Comparison of ENCODE assay signal across 17 cellular contexts in genomic region chr3:43613980-43614379, GRCh38. TPM values are rescaled to one million over a fixed set of nuclear protein-coding genes. Genes with fewer than 3 reads are reported as not detected.
DNase-seq lines count a peak whose midpoint lies in the region; ATAC-seq, FAIRE-seq and TF ChIP-seq lines count a peak whose summit lies in the region.
"Had no signal": no experiment of that assay in that cellular context is flagged by ENCODE, and none has a peak within 500 bp of the region (broad histone marks: within the 10 kb centered on the region; RNA-seq: fewer than 3 reads in every experiment).

No MANE protein-coding gene starts in this region.

- H3K4me1 ChIP-seq in mucosa of descending colon (ENCODE audit: low read depth) (peaks cover 23% of the 10 kb centered on the region), transverse colon (peaks cover 0 to 53% (median 18%) of the 10 kb centered on the region in 4 donors), ovary (ENCODE audit: insufficient read depth) (no peaks in the 10 kb centered on the region)
- H3K4me1 ChIP-seq: Caco-2 had no signal

- H3K9me3 ChIP-seq in mucosa of descending colon (no peaks in the 10 kb centered on the region), transverse colon (no peaks in the 10 kb centered on the region), ovary (no peaks in the 10 kb centered on the region)
- H3K9me3 ChIP-seq: Caco-2 had no signal

- no peak for TF ChIP-seq CTCF in mucosa of descending colon (IDR thresholded peaks at IDR 0.05)
- TF ChIP-seq CTCF in transverse colon (IDR thresholded peaks at IDR 0.05), result no peak
- TF ChIP-seq CTCF in ovary (IDR thresholded peaks at IDR 0.05), result no peak

- no peak for DNase-seq in mucosa of descending colon
- no peak for DNase-seq in transverse colon
- no peak for DNase-seq in COLO829 (ENCODE audit: low spot score)
- no peak for DNase-seq in HUDEP-2 (lab: John Stamatoyannopoulos, UW; ENCODE audit: unreplicated experiment in 76 of 76)
- DNase-seq in ovary, result no peak
- DNase-seq: C1 segment of cervical spinal cord; Caco-2; CD4-positive, alpha-beta memory T cell; DMS153; DND-41; GM23248; H7; HCEC 1CT had no signal

- ATAC-seq in mucosa of descending colon, result peak; percentile 63

- no peak overlapping the region for H3K4me3 ChIP-seq in mucosa of descending colon
- H3K4me3 ChIP-seq in transverse colon, result no peak overlapping the region
- no peak overlapping the region for H3K4me3 ChIP-seq in ovary
- H3K4me3 ChIP-seq: GM23248 had no signal

- TF ChIP-seq EP300 in transverse colon (IDR thresholded peaks at IDR 0.05; ENCODE audit: low read depth), result no peak
- TF ChIP-seq EP300 in ovary (IDR thresholded peaks at IDR 0.05), result no peak

- no peaks in the 10 kb centered on the region for H3K27me3 ChIP-seq in transverse colon
- H3K27me3 ChIP-seq in ovary, result no peaks in the 10 kb centered on the region

- WGBS in transverse colon (ENCODE audit: low coverage in 1 of 2), 2 donors, result 69 to 79% methylated on average over 5 of the region's 5 CpGs
- WGBS in ovary, 3 donors, result 95 to 97% (median 97%) methylated on average over 5 of the region's 5 CpGs

- intact Hi-C loops in mucosa of descending colon (cut with DNase I, micrococcal nuclease) (no loop called here), transverse colon (cut with DNase I; ENCODE audit: low total_unique reads) (no loop called here), ovary (cut with DNase I) (no loop called here)

- in situ Hi-C loops in transverse colon (cut with MboI; ENCODE audit: low pct_ligation_motif_present in 1 of 4, low pct_unique_long_range_greater_than_20kb in 1 of 4, low sequenced_read_pairs in 3 of 4), result no loop called here

- TF ChIP-seq POLR2A in transverse colon (IDR thresholded peaks at IDR 0.05) (no peak), ovary (IDR thresholded peaks at IDR 0.05) (no peak)

- no peaks in the 10 kb centered on the region for H3K36me3 ChIP-seq in mucosa of descending colon (ENCODE audit: low read depth)
- no peaks in the 10 kb centered on the region for H3K36me3 ChIP-seq in transverse colon
- H3K36me3 ChIP-seq in ovary, result no peaks in the 10 kb centered on the region

- FAIRE-seq in colon (lab: Jason Lieb, UNC), result peak; percentile 43
- FAIRE-seq: G401.6, GM19239, H1 had no signal

- H3K27ac ChIP-seq in transverse colon (peak overlapping the region; percentile 76 to 83 (median 78)), ovary (no peak overlapping the region)
- H3K27ac ChIP-seq: GM23248 had no signal

RNA-seq across cellular contexts. Expression of gene ANO10, which starts 7.8 kb away (rescaled TPM):
- 10 to 100 TPM; 46.6 to 100.0 (median 64.1) TPM for total RNA-seq in mucosa of descending colon
- 10 to 100 TPM; 20.9 to 70.5 (median 48.0) TPM for total RNA-seq in transverse colon
- 10 to 100 TPM; 12.2 to 37.2 (median 21.7) TPM for total RNA-seq in ovary
- polyA plus RNA-seq in ovary, result 10 to 100 TPM; 15.5 to 58.7 TPM

Comparison
In these comparisons a context has a peak if more than half of its experiments do, and no peak if none do; other contexts are left out.
1. H3K27ac ChIP-seq: peak in transverse colon (4 of 4); none in ovary (0 of 2).